10 cellular contexts compared by ENCODE assay signal in genomic region chr1:58618303-58618702, GRCh38. TPM values are rescaled to one million over a fixed set of nuclear protein-coding genes. Genes with fewer than 3 reads are reported as not detected.
A peak's percentile ranks its signal among the peaks of the same experiment; 100 is the strongest.
DNase-seq lines count a peak whose midpoint lies in the region; ATAC-seq, FAIRE-seq and TF ChIP-seq lines count a peak whose summit lies in the region.
"Had no signal": no experiment of that assay in that cellular context is flagged by ENCODE, and none has a peak within 500 bp of the region (broad histone marks: within the 10 kb centered on the region; RNA-seq: fewer than 3 reads in every experiment).

No MANE protein-coding gene starts in this region.

- peak overlapping the region; percentile 30 for H3K4me2 ChIP-seq in skeletal muscle satellite cell (ENCODE audit: low read length)

- peak; percentile 97 for DNase-seq in RCC 7860 (ENCODE audit: low spot score)
- peak; percentile 74 for DNase-seq in fibroblast of pulmonary artery (ENCODE audit: low read depth)
- DNase-seq in GM12891 (ENCODE audit: insufficient read length, low spot score) = no peak
- DNase-seq in NCI-H524 treated with DMSO at 0.1 percent for 48 hours (lab: John Stamatoyannopoulos, UW) = no peak
- DNase-seq: T-helper 2 cell had no signal

- no peak for TF ChIP-seq CTCF in fibroblast of pulmonary artery (IDR thresholded peaks at IDR 0.05; ENCODE audit: low read length, missing control alignments)

- FAIRE-seq in RCC 7860 (lab: Jason Lieb, UNC) = peak; percentile 94
- FAIRE-seq in GM12891 (lab: Jason Lieb, UNC) = no peak
- FAIRE-seq: endometrium had no signal

- H3K4me1 ChIP-seq in skeletal muscle satellite cell (ENCODE audit: control insufficient read depth, insufficient read depth, low read length) = peaks cover 18% of the 10 kb centered on the region

- no peaks in the 10 kb centered on the region for H3K27me3 ChIP-seq in skeletal muscle satellite cell (ENCODE audit: control insufficient read depth, insufficient read depth, low read length)

- H3K4me3 ChIP-seq in fibroblast of pulmonary artery (replicated peaks; ENCODE audit: low read depth, low read length) (no peak overlapping the region), skeletal muscle satellite cell (ENCODE audit: low read length) (no peak overlapping the region)

- no peaks in the 10 kb centered on the region for H3K36me3 ChIP-seq in skeletal muscle satellite cell (ENCODE audit: insufficient read depth, low read length)

- H3K9ac ChIP-seq in skeletal muscle satellite cell (ENCODE audit: low read depth, low read length) = peak overlapping the region; percentile 4

- ATAC-seq in GM19351 (IDR thresholded peaks at IDR 0.05; ENCODE audit: unreplicated experiment) (peak; percentile 59), GM18502 (IDR thresholded peaks at IDR 0.05; ENCODE audit: poor library complexity, unreplicated experiment) (no peak), GM18520 (IDR thresholded peaks at IDR 0.05; ENCODE audit: unreplicated experiment) (no peak)

- H3K9me3 ChIP-seq in skeletal muscle satellite cell (replicated peaks; ENCODE audit: low read length) = no peaks in the 10 kb centered on the region

- no peak for TF ChIP-seq POLR2A in GM12891 (IDR thresholded peaks at IDR 0.05; ENCODE audit: low read depth, low read length)

TF ChIP-seq in GM12891, 5 proteins besides CTCF, POLR2A, EP300 and RAD21:
- TF ChIP-seq TAF1 (IDR thresholded peaks at IDR 0.05; ENCODE audit: low read depth, low read length) = no peak
- no peak for TF ChIP-seq PAX5 (IDR thresholded peaks at IDR 0.05; ENCODE audit: insufficient read depth, low read length, severe bottlenecking)
- TF ChIP-seq POLR2AphosphoS5 (IDR thresholded peaks at IDR 0.05; ENCODE audit: low read depth, low read length) = no peak
- no peak for TF ChIP-seq POU2F2 (IDR thresholded peaks at IDR 0.05; ENCODE audit: low read depth, low read length)
- no peak; the same call in 1 of the 2 replicates for TF ChIP-seq SPI1 (IDR thresholded peaks at IDR 0.05; ENCODE audit: low read depth, low read length)

RNA-seq across cellular contexts. Expression of gene TACSTD2, which starts 41.3 kb away (rescaled TPM):
- total RNA-seq in skeletal muscle satellite cell (2012; rRNA removed) = not detected in 2 replicates
- polyA plus RNA-seq in GM12891 (2012; ENCODE audit: low read depth, missing spikeins) = 1.8 TPM

Comparison
In these comparisons a context has a peak if more than half of its experiments do, and no peak if none do; other contexts are left out.
1. DNase-seq: peak in RCC 7860 (single experiment) and fibroblast of pulmonary artery (single experiment); none in GM12891 (single experiment) and NCI-H524 treated with DMSO at 0.1 percent for 48 hours (single experiment).